Comparison of ENCODE assay signal across 20 cellular contexts in genomic region chr6:44120692-44121443, GRCh38. TPM values are rescaled to one million over a fixed set of nuclear protein-coding genes. Genes with fewer than 3 reads are reported as not detected.
DNase-seq lines count a peak whose midpoint lies in the region; ATAC-seq, FAIRE-seq and TF ChIP-seq lines count a peak whose summit lies in the region.
"Had no signal": no experiment of that assay in that cellular context is flagged by ENCODE, and none has a peak within 500 bp of the region (broad histone marks: within the 10 kb centered on the region; RNA-seq: fewer than 3 reads in every experiment).

No MANE protein-coding gene starts in this region.

- WGBS in thyroid gland, 2 donors = 80 to 83% methylated on average over 4 of the region's 4 CpGs

- peaks cover 8% of the 10 kb centered on the region for H3K36me3 ChIP-seq in SK-N-MC (ENCODE audit: insufficient read depth, low read length)
- H3K36me3 ChIP-seq in thyroid gland = no peaks in the 10 kb centered on the region
- H3K36me3 ChIP-seq: tibial artery had no signal

- FAIRE-seq in HTR-8/SVneo (lab: Jason Lieb, UNC) = no peak
- no peak for FAIRE-seq in D721Med (lab: Jason Lieb, UNC)

- H3K27ac ChIP-seq in SK-N-MC (peak overlapping the region; percentile 52), thyroid gland (peak overlapping the region in 2 of 3 donors; percentile 20 to 36)

- no peaks in the 10 kb centered on the region for H3K27me3 Mint-ChIP-seq in mesothelial cell of epicardium (ENCODE audit: low read depth)
- H3K27me3 Mint-ChIP-seq: CD4-positive, CD25-positive, alpha-beta regulatory T cell; T-cell had no signal

- TF ChIP-seq CTCF in mesothelial cell of epicardium (IDR thresholded peaks at IDR 0.05; ENCODE audit: unreplicated experiment) (no peak), thyroid gland (IDR thresholded peaks at IDR 0.05) (no peak), D721Med (IDR thresholded peaks at IDR 0.05; ENCODE audit: insufficient read depth, missing control alignments) (no peak)

- H3K27me3 ChIP-seq in thyroid gland = no peaks in the 10 kb centered on the region
- H3K27me3 ChIP-seq: tibial artery had no signal

- peak overlapping the region; percentile 57 for H3K27ac Mint-ChIP-seq in mesothelial cell of epicardium

- peaks cover 60 to 92% of the 10 kb centered on the region in 2 donors for H3K4me1 ChIP-seq in thyroid gland

- H3K9me3 Mint-ChIP-seq in mesothelial cell of epicardium = no peaks in the 10 kb centered on the region
- H3K9me3 Mint-ChIP-seq: CD4-positive, CD25-positive, alpha-beta regulatory T cell; T-cell had no signal

- no peak overlapping the region for H3K4me3 Mint-ChIP-seq in mesothelial cell of epicardium

- no peak overlapping the region for H3K9ac ChIP-seq in SK-N-MC (ENCODE audit: insufficient read length)

- H3K4me1 Mint-ChIP-seq in mesothelial cell of epicardium = peaks cover 66% of the 10 kb centered on the region

- TF ChIP-seq POLR2A in thyroid gland (IDR thresholded peaks at IDR 0.05) = no peak

- no peaks in the 10 kb centered on the region for H3K36me3 Mint-ChIP-seq in mesothelial cell of epicardium

- ATAC-seq in Right ventricle myocardium inferior = peak; percentile 21
- ATAC-seq: T-cell had no signal

- intact Hi-C loops in Right ventricle myocardium inferior (cut with DNase I) (no loop called here), cardiac septum (cut with DNase I) (no loop called here), thyroid gland (cut with DNase I) (no loop called here)

- H3K4me3 ChIP-seq in SK-N-MC (no peak overlapping the region), thyroid gland (replicated peaks in 1 of 3) (no peak overlapping the region)
- H3K4me3 ChIP-seq: tibial artery had no signal

- DNase-seq in Right ventricle myocardium inferior (ENCODE audit: missing footprints) (no peak), cardiac septum (ENCODE audit: low spot score) (no peak), SK-N-MC (ENCODE audit: low read depth, low spot score) (no peak), mesothelial cell of epicardium (ENCODE audit: low spot score in 2 of 2, unreplicated experiment in 2 of 2) (no peak), thyroid gland (no peak), occipital lobe (lab: John Stamatoyannopoulos, UW) (no peak), HTR-8/SVneo (ENCODE audit: insufficient read length, low spot score) (no peak), D721Med (ENCODE audit: insufficient read length, low spot score) (no peak)
- DNase-seq: activated CD4-positive, alpha-beta T cell treated with anti-CD3 and anti-CD28 coated beads, Interleukin-2, amount 50 U/mL, for 48 hours; activated T-cell treated with anti-CD3 and anti-CD28 coated beads for 4 hours; aorta; CD4-positive, CD25-positive, alpha-beta regulatory T cell; DMS79 treated with DMSO at 0.1 percent for 48 hours; hypothalamus; NCI-H1694 treated with DMSO at 0.1 percent for 48 hours; NCI-H446; RPMI8226; T-cell; tibial artery had no signal

- H3K9me3 ChIP-seq in SK-N-MC (ENCODE audit: low read depth, low read length) (no peaks in the 10 kb centered on the region), thyroid gland (no peaks in the 10 kb centered on the region)
- H3K9me3 ChIP-seq: tibial artery had no signal

RNA-seq across cellular contexts. Expression of gene MRPL14, which starts 6.4 kb away (rescaled TPM):
- total RNA-seq in Right ventricle myocardium inferior = 41.7 TPM
- 36.7 TPM for total RNA-seq in cardiac septum
- 46.9 to 50.9 TPM (median 49.5 TPM) in 3 replicates for total RNA-seq in mesothelial cell of epicardium
- total RNA-seq in thyroid gland = 10 to 100 TPM; 26.5 to 80.5 (median 31.1) TPM
- total RNA-seq in occipital lobe = 34.6 TPM

RNA-seq across cellular contexts. Expression of gene TMEM63B, which starts 6.5 kb away (rescaled TPM):
- 44.5 TPM for total RNA-seq in Right ventricle myocardium inferior
- 39.6 TPM for total RNA-seq in cardiac septum
- total RNA-seq in mesothelial cell of epicardium = 44.7 to 54.9 TPM (median 49.3 TPM) in 3 replicates
- 10 to 100 TPM; 21.6 to 41.7 (median 29.3) TPM for total RNA-seq in thyroid gland
- total RNA-seq in occipital lobe = 41.3 TPM

RNA-seq across cellular contexts. Expression of gene CAPN11, which starts 37.8 kb away (rescaled TPM):
- 0.27 TPM for total RNA-seq in Right ventricle myocardium inferior
- 0.78 TPM for total RNA-seq in cardiac septum
- total RNA-seq in mesothelial cell of epicardium = not detected in 3 replicates
- 1 to 10 TPM in 1 of 4 donors, under 1 TPM in 1, not detected in 2; 0.22 to 1.7 TPM for total RNA-seq in thyroid gland
- total RNA-seq in occipital lobe = not detected
- total RNA-seq: CD4-positive, CD25-positive, alpha-beta regulatory T cell; kidney epithelial cell had no signal
